Comparison of ENCODE assay signal across 16 cellular contexts in the genomic region with DNA sequence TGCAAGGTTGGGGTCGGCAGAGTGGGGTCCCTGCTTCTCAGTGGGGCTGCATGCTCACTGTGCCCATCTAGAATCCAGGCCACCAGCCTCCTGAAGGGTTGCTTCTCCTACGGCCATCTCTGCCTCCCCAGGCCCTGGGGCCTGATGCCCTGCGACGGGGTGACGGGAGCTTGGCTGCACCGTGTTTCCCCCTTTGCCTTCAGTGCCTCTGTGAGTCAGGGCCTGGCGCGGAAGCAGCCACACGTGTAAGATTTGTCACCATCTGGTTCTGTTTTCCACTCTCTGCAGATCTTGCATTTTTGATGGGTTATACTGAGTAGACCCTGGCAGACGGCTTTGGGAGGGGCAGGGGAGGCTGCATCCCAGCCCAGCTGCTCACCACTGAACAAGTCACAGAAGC. TPM values are rescaled to one million over a fixed set of nuclear protein-coding genes. Genes with fewer than 3 reads are reported as not detected.
A peak's percentile ranks its signal among the peaks of the same experiment; 100 is the strongest.
DNase-seq lines count a peak whose midpoint lies in the region; ATAC-seq and TF ChIP-seq lines count a peak whose summit lies in the region.
"Had no signal": no experiment of that assay in that cellular context is flagged by ENCODE, and none has a peak within 500 bp of the region (broad histone marks: within the 10 kb centered on the region; RNA-seq: fewer than 3 reads in every experiment).

No MANE protein-coding gene starts in this region.

- 66 to 73% methylated on average over 10 of the region's 10 CpGs for WGBS in lower leg skin, 2 donors

- ATAC-seq in HG03520 (IDR thresholded peaks at IDR 0.05; ENCODE audit: unreplicated experiment), result no peak
- ATAC-seq: activated T-helper 17 cell treated with anti-CD3 and anti-CD28 coated beads, Interleukin-2, amount 50 U/mL, for 72 hours; Panc1 had no signal

- H3K4me3 ChIP-seq in BJ (ENCODE audit: low read depth, low read length) (no peak overlapping the region), lower leg skin (ENCODE audit: low read depth, poor library complexity, severe bottlenecking) (no peak overlapping the region)
- H3K4me3 ChIP-seq: pancreas, upper lobe of left lung had no signal

- no peak for TF ChIP-seq POLR2A in lower leg skin (IDR thresholded peaks at IDR 0.05)

- peak; percentile 81 for DNase-seq in BJ (ENCODE audit: low read depth)
- DNase-seq in NCI-H2171 (lab: John Stamatoyannopoulos, UW), result peak; percentile 84
- peak; percentile 59 for DNase-seq in dedifferentiated amniotic fluid mesenchymal stem cell (ENCODE audit: extremely low spot score)
- DNase-seq in lower leg skin (ENCODE audit: low spot score in 2 of 2), result peak; percentile 73 to 92
- DNase-seq in NCI-H510A treated with DMSO at 0.1 percent for 48 hours (lab: John Stamatoyannopoulos, UW), result no peak
- no peak for DNase-seq in hepatic stellate cell (ENCODE audit: low spot score)
- no peak for DNase-seq in ecto neural progenitor cell (ENCODE audit: low spot score)
- DNase-seq: activated CD4-positive, alpha-beta T cell treated with anti-CD3 and anti-CD28 coated beads, Interleukin-2, amount 50 U/mL, for 48 hours; AML-193; brain microvascular endothelial cell; pancreas; upper lobe of left lung had no signal

- POLR2A ChIA-PET in BJ (lab: Charles Lee), result interaction anchor here (0.5 to 0.8 kb wide), 2 partner anchors 14 to 127 kb away, joined by 3 to 4 read pairs; no protein-coding TSS in a partner anchor

- intact Hi-C loops in lower leg skin (cut with DNase I; ENCODE audit: low total_unique reads), result no loop called here

- TF ChIP-seq CTCF in BJ (IDR thresholded peaks at IDR 0.05; ENCODE audit: insufficient read depth, low read depth, low read length), result no peak
- no peak for TF ChIP-seq CTCF in lower leg skin (IDR thresholded peaks at IDR 0.05)

- H3K27me3 ChIP-seq in BJ (ENCODE audit: control insufficient read depth, insufficient read depth, low read length), result no peaks in the 10 kb centered on the region; the same call in 1 of the 2 replicates
- H3K27me3 ChIP-seq: brain microvascular endothelial cell, pancreas, upper lobe of left lung had no signal

- CTCF ChIA-PET in BJ (lab: Yijun Ruan, JAX), result interaction anchor here (1.1 to 2.1 kb wide), 3 partner anchors 15 to 81 kb away, joined by 3 to 6 read pairs (median 3); no protein-coding TSS in a partner anchor

- H3K36me3 ChIP-seq in BJ (ENCODE audit: control insufficient read depth, insufficient read depth, low read length), result no peaks in the 10 kb centered on the region
- H3K36me3 ChIP-seq: brain microvascular endothelial cell, pancreas, upper lobe of left lung had no signal

RNA-seq across cellular contexts. Expression of gene ADAMTS14, which starts 7.2 kb away (rescaled TPM):
- polyA plus RNA-seq in BJ (2011; rRNA removed), result 1.2 and 3.3 TPM in 2 replicates
- polyA minus RNA-seq in BJ (2011; rRNA and poly(A)+ RNA removed), result 1.9 and 2.0 TPM in 2 replicates
- total RNA-seq in lower leg skin, result 1 to 10 TPM in 1 of 4 donors, under 1 TPM in 2, not detected in 1; 0.22 to 1.0 (median 0.34) TPM
- total RNA-seq: T-helper 2 cell treated with Interferon-gamma antibody and Interleukin-4, amounts not matched to agents 100 ng/mL and 5 ng/mL, for 36 hours had no signal

Comparison
In these comparisons a context has a peak if more than half of its experiments do, and no peak if none do; other contexts are left out.
1. DNase-seq: peak in BJ (single experiment), NCI-H2171 (single experiment), dedifferentiated amniotic fluid mesenchymal stem cell (single experiment) and lower leg skin (2 of 2); none in NCI-H510A treated with DMSO at 0.1 percent for 48 hours (single experiment), hepatic stellate cell (single experiment) and ecto neural progenitor cell (single experiment).